Comparison of ENCODE assay signal across 1 cellular context in the genomic region with DNA sequence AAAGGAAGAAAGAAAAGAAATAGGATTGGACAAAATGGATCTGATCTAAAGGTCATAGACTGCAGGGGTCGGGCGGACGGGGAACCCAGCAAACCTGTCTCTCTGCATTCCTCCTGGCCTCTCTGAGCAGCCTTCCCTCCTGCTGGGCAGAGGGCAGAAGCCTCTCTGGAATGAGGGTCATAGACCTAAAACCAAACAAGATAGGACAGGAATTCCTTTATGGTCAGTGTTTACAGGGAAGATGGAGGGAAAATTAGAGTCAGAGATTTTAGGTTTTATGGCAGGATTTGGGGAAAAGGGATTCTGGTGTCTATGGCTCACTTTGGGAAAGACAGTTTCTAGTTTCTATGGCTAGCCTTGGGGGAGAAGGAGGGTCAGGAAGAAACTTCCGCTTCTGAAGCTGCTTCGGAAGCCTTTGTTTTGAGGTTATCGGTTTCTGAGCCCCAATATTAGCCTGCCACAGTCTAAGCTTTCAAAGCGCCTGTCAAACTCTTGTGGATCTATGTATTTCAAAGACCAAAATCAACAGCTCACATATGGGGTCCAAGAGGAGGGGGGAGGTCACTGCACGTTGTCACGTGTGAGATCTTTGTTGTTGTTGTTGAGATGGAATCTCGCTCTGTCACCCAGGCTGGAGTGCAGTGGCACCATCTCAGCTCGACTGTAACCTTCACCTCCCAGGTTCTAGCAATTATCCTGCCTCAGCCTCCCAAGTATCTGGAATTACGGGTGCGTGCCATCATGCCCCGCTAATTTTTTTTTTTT.
TF ChIP-seq lines count a peak whose summit lies in the region.

No MANE protein-coding gene starts in this region.

TF ChIP-seq in GM23338, 12 proteins besides CTCF, POLR2A, EP300 and RAD21:
- 0 out of 2 replicates have a peak, but pooled peaks have one; percentile 19 for TF ChIP-seq CREB1 (CRISPR knock-in tag; IDR thresholded peaks at IDR 0.05; ENCODE audit: low read depth)
- TF ChIP-seq ZNF114 (CRISPR knock-in tag; IDR thresholded peaks at IDR 0.05) = no peak
- no peak for TF ChIP-seq ZNF331 (CRISPR knock-in tag; IDR thresholded peaks at IDR 0.05; ENCODE audit: low read depth)
- TF ChIP-seq, protein P1, sequence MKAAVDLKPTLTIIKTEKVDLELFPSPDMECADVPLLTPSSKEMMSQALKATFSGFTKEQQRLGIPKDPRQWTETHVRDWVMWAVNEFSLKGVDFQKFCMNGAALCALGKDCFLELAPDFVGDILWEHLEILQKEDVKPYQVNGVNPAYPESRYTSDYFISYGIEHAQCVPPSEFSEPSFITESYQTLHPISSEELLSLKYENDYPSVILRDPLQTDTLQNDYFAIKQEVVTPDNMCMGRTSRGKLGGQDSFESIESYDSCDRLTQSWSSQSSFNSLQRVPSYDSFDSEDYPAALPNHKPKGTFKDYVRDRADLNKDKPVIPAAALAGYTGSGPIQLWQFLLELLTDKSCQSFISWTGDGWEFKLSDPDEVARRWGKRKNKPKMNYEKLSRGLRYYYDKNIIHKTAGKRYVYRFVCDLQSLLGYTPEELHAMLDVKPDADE (IDR thresholded peaks at IDR 0.05) = no peak
- no peak for TF ChIP-seq EZH2phosphoT487 (IDR thresholded peaks at IDR 0.05; ENCODE audit: unreplicated experiment)
- no peak for TF ChIP-seq POLR2AphosphoS5 (IDR thresholded peaks at IDR 0.05; ENCODE audit: low read depth)
- no peak for TF ChIP-seq JUNB (IDR thresholded peaks at IDR 0.05; ENCODE audit: unreplicated experiment)
- TF ChIP-seq STAT1 (IDR thresholded peaks at IDR 0.05; ENCODE audit: unreplicated experiment) = no peak
- TF ChIP-seq EZH2 (IDR thresholded peaks at IDR 0.05; ENCODE audit: low read depth, unreplicated experiment) = no peak
- TF ChIP-seq NANOG (IDR thresholded peaks at IDR 0.05; ENCODE audit: borderline replicate concordance) = no peak
- TF ChIP-seq ZNF462 (CRISPR knock-in tag; IDR thresholded peaks at IDR 0.05) = peak; percentile 97
- no peak for TF ChIP-seq REST (IDR thresholded peaks at IDR 0.05; ENCODE audit: unreplicated experiment)
